In the genomic region with DNA sequence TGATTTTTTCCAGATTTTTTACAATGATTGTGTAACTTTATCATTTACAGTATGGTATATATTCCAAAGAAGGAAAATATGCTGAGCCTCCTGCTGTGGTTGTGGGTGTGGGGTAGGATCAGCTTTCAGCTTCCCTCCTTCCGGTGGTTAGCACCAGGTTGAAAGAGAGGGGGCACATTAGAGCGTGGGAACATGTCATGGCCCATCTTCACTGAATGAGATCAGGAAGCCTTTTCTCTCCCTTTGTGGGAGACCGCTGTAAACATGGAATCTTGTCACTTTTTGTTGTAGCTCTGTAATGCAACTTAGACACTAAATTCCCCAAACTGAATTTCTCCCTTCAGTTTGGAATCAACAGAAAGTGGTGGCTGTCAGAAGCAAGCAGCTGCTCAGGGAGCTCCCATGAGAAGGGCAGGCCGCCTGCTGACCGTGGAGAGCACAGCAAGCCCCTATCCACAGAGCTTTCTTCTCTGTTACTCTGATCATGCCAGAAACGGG, we compare ENCODE assay signal across 10 cellular contexts.
DNase-seq lines count a peak whose midpoint lies in the region; ATAC-seq and TF ChIP-seq lines count a peak whose summit lies in the region.
"Had no signal": no experiment of that assay in that cellular context is flagged by ENCODE, and none has a peak within 500 bp of the region (broad histone marks: within the 10 kb centered on the region; RNA-seq: fewer than 3 reads in every experiment).

No MANE protein-coding gene starts in this region.

- no peak overlapping the region for H3K4me3 ChIP-seq in BE2C (ENCODE audit: low read depth, low read length)
- no peak overlapping the region for H3K4me3 ChIP-seq in colonic mucosa
- H3K4me3 ChIP-seq: prostate gland had no signal

- H3K4me1 ChIP-seq in BE2C, result no peaks in the 10 kb centered on the region
- no peaks in the 10 kb centered on the region for H3K4me1 ChIP-seq in colonic mucosa
- H3K4me1 ChIP-seq: prostate gland had no signal

- H3K27me3 Mint-ChIP-seq in activated T-cell treated with anti-CD3 and anti-CD28 coated beads, Interleukin-2, amount 50 U/mL, for 4 hours (ENCODE audit: low read depth), result no peaks in the 10 kb centered on the region
- H3K27me3 Mint-ChIP-seq: IgD-negative memory B cell had no signal

- no peaks in the 10 kb centered on the region for H3K9me3 ChIP-seq in BE2C
- no peaks in the 10 kb centered on the region for H3K9me3 ChIP-seq in colonic mucosa
- H3K9me3 ChIP-seq: prostate gland had no signal

- peaks cover 12% of the 10 kb centered on the region for H3K4me1 Mint-ChIP-seq in activated T-cell treated with anti-CD3 and anti-CD28 coated beads, Interleukin-2, amount 50 U/mL, for 4 hours (ENCODE audit: low read depth)
- H3K4me1 Mint-ChIP-seq: IgD-negative memory B cell had no signal

- H3K4me3 Mint-ChIP-seq in activated T-cell treated with anti-CD3 and anti-CD28 coated beads, Interleukin-2, amount 50 U/mL, for 4 hours, result no peak overlapping the region
- H3K4me3 Mint-ChIP-seq: IgD-negative memory B cell had no signal

- no peaks in the 10 kb centered on the region for H3K9me3 Mint-ChIP-seq in activated T-cell treated with anti-CD3 and anti-CD28 coated beads, Interleukin-2, amount 50 U/mL, for 4 hours
- H3K9me3 Mint-ChIP-seq: IgD-negative memory B cell had no signal

- DNase-seq in BE2C, result peak; percentile 14
- DNase-seq in KBM-7, result peak; percentile 82
- no peak for DNase-seq in colonic mucosa
- peak; percentile 68 to 91 for DNase-seq in lung microvascular endothelial cell (ENCODE audit: low read depth in 2 of 2)
- DNase-seq in activated T-cell treated with anti-CD3 and anti-CD28 coated beads, Interleukin-2, amount 50 U/mL, for 4 hours, result no peak
- no peak for DNase-seq in NCI-H446 treated with DMSO at 0.1 percent for 48 hours (lab: John Stamatoyannopoulos, UW)

- H3K27me3 ChIP-seq in BE2C, result no peaks in the 10 kb centered on the region
- H3K27me3 ChIP-seq in colonic mucosa, result no peaks in the 10 kb centered on the region

- H3K36me3 Mint-ChIP-seq in activated T-cell treated with anti-CD3 and anti-CD28 coated beads, Interleukin-2, amount 50 U/mL, for 4 hours (ENCODE audit: insufficient read depth), result peaks cover 7% of the 10 kb centered on the region

- ATAC-seq in HG02884 (IDR thresholded peaks at IDR 0.05; ENCODE audit: unreplicated experiment) (no peak), GM21367 (IDR thresholded peaks at IDR 0.05; ENCODE audit: unreplicated experiment) (no peak)
- no peak for ATAC-seq in activated T-cell treated with anti-CD3 and anti-CD28 coated beads, Interleukin-2, amount 50 U/mL, for 4 hours

- intact Hi-C loops in colonic mucosa (cut with DNase I), result no loop called here

- H3K36me3 ChIP-seq in BE2C (no peaks in the 10 kb centered on the region), colonic mucosa (no peaks in the 10 kb centered on the region)
- H3K36me3 ChIP-seq: prostate gland had no signal

- H3K27ac ChIP-seq in colonic mucosa, result no peak overlapping the region
- H3K27ac ChIP-seq: prostate gland had no signal

- in situ Hi-C loops in KBM-7 (cut with MboI; ENCODE audit: low pct_unique_long_range_greater_than_20kb, low sequenced_read_pairs), result loop anchor here (10.0 to 25.0 kb wide), 2 partner anchors 154 to 463 kb away; no protein-coding TSS in a partner anchor

- no peak overlapping the region for H3K9ac ChIP-seq in colonic mucosa (ENCODE audit: low read depth in 2 of 2, low read length in 2 of 2)

- TF ChIP-seq CTCF in BE2C (IDR thresholded peaks at IDR 0.05; ENCODE audit: low read depth, low read length) (peak; percentile 23), colonic mucosa (IDR thresholded peaks at IDR 0.05) (peak; percentile 25)

Comparison
In these comparisons a context has a peak if more than half of its experiments do, and no peak if none do; other contexts are left out.
1. DNase-seq: peak in BE2C (single experiment), KBM-7 (single experiment) and lung microvascular endothelial cell (2 of 2); none in colonic mucosa (single experiment), activated T-cell treated with anti-CD3 and anti-CD28 coated beads, Interleukin-2, amount 50 U/mL, for 4 hours (single experiment) and NCI-H446 treated with DMSO at 0.1 percent for 48 hours (single experiment).